6 cellular contexts compared by ENCODE assay signal in genomic region chr15:26935322-26935721, GRCh38. TPM values are rescaled to one million over a fixed set of nuclear protein-coding genes. Genes with fewer than 3 reads are reported as not detected.
"Had no signal": no experiment of that assay in that cellular context is flagged by ENCODE, and none has a peak within 500 bp of the region (broad histone marks: within the 10 kb centered on the region; RNA-seq: fewer than 3 reads in every experiment).

No MANE protein-coding gene starts in this region.

- H3K4me3 ChIP-seq: K562 had no signal

- H3K27ac Mint-ChIP-seq: IgD-negative memory B cell had no signal

- H3K27me3 Mint-ChIP-seq: IgD-negative memory B cell had no signal

- H3K4me3 Mint-ChIP-seq: IgD-negative memory B cell had no signal

- H3K4me1 Mint-ChIP-seq: IgD-negative memory B cell had no signal

- DNase-seq: IMR-90 had no signal

- H3K36me3 Mint-ChIP-seq: IgD-negative memory B cell had no signal

- H3K27ac ChIP-seq: HL-60 had no signal

- ATAC-seq: HepG2, K562 had no signal

RNA-seq across cellular contexts. Expression of gene GABRG3, which starts 35.7 kb away (rescaled TPM):
- total RNA-seq: HepG2, HT-29, IMR-90 had no signal
- polyA plus RNA-seq: HepG2, IgD-negative memory B cell, IMR-90 had no signal
